Comparison of ENCODE assay signal across 1 cellular context in genomic region chr7:50068850-50069551, GRCh38.
TF ChIP-seq lines count a peak whose summit lies in the region.

No MANE protein-coding gene starts in this region.

TF ChIP-seq in SK-N-SH, 30 proteins besides CTCF, POLR2A, EP300 and RAD21 (continued from another document):
- TF ChIP-seq IRF3 (IDR thresholded peaks at IDR 0.05; ENCODE audit: low read depth, low read length) = no peak
- TF ChIP-seq SMC3 (IDR thresholded peaks at IDR 0.05; ENCODE audit: low read depth, low read length) = no peak
- no peak for TF ChIP-seq ELF1 (IDR thresholded peaks at IDR 0.05)
- no peak for TF ChIP-seq NRF1 (IDR thresholded peaks at IDR 0.05; ENCODE audit: low read depth, low read length)
- TF ChIP-seq FOXJ3 (CRISPR knock-in tag; IDR thresholded peaks at IDR 0.05) = no peak
